ENCODE assay signal across 1 cellular context in genomic region chr2:224973112-224974016, GRCh38.
TF ChIP-seq lines count a peak whose summit lies in the region.

No MANE protein-coding gene starts in this region.

TF ChIP-seq in H1, 55 proteins besides CTCF, POLR2A, EP300 and RAD21:
- TF ChIP-seq HDAC6 (IDR thresholded peaks at IDR 0.05; ENCODE audit: low read depth, low read length) (no peak), NRF1 (IDR thresholded peaks at IDR 0.05; ENCODE audit: low read depth, low read length) (no peak), KDM4A (IDR thresholded peaks at IDR 0.05; ENCODE audit: low read depth, low read length, severe bottlenecking) (no peak), FOSL1 (IDR thresholded peaks at IDR 0.05; ENCODE audit: insufficient read depth, low read depth, low read length) (no peak), TCF12 (IDR thresholded peaks at IDR 0.05; ENCODE audit: low read depth, low read length) (no peak), GTF2F1 (IDR thresholded peaks at IDR 0.05; ENCODE audit: borderline replicate concordance, low read depth, low read length) (no peak), BRCA1 (IDR thresholded peaks at IDR 0.05; ENCODE audit: low read depth, low read length) (no peak), RFX5 (IDR thresholded peaks at IDR 0.05; ENCODE audit: borderline replicate concordance, low read depth, low read length) (no peak), CHD2 (IDR thresholded peaks at IDR 0.05; ENCODE audit: low read length) (no peak)
